Comparison of ENCODE assay signal across 11 cellular contexts in genomic region chr13:89401209-89401810, GRCh38.
DNase-seq lines count a peak whose midpoint lies in the region; ATAC-seq and TF ChIP-seq lines count a peak whose summit lies in the region.
"Had no signal": no experiment of that assay in that cellular context is flagged by ENCODE, and none has a peak within 500 bp of the region (broad histone marks: within the 10 kb centered on the region; RNA-seq: fewer than 3 reads in every experiment).

No MANE protein-coding gene starts in this region.

- no peaks in the 10 kb centered on the region for H3K27me3 ChIP-seq in fibroblast of lung (ENCODE audit: control insufficient read depth, insufficient read depth, low read length)

- ATAC-seq in sciatic nerve (peak; percentile 66), GM18868 (IDR thresholded peaks at IDR 0.05; ENCODE audit: unreplicated experiment) (no peak)
- ATAC-seq: activated naive CD8-positive, alpha-beta T cell treated with anti-CD3 and anti-CD28 coated beads, Interleukin-2, amount 50 U/mL, for 24 hours had no signal

- H3K36me3 ChIP-seq in fibroblast of lung (ENCODE audit: control insufficient read depth, insufficient read depth, low read length), result no peaks in the 10 kb centered on the region

- no peak overlapping the region for H3K4me2 ChIP-seq in fibroblast of lung (ENCODE audit: extremely low read depth, insufficient read depth, low read length)

- no peaks in the 10 kb centered on the region for H3K4me1 ChIP-seq in fibroblast of lung (ENCODE audit: control insufficient read depth, extremely low read depth, insufficient read depth, low read length)

- DNase-seq in HPDE6-E6E7 (ENCODE audit: extremely low spot score) (peak; percentile 16), SKM-1 (lab: John Stamatoyannopoulos, UW; ENCODE audit: unreplicated experiment) (peak; percentile 22), fibroblast of lung (ENCODE audit: low read depth in 2 of 2) (peak; percentile 74 to 87), sciatic nerve (ENCODE audit: low spot score) (no peak), NCI-H2029 (lab: John Stamatoyannopoulos, UW) (no peak)
- no peak for DNase-seq in activated CD4-positive, alpha-beta T cell treated with anti-CD3 and anti-CD28 coated beads, Interleukin-2, amount 50 U/mL, for 4 hours
- DNase-seq in stimulated activated CD8-positive, alpha-beta memory T cell treated with anti-CD3 and anti-CD28 coated beads, Interleukin-4, amount 100 ng/mL, for 48 hours, result no peak
- DNase-seq: activated naive CD8-positive, alpha-beta T cell treated with anti-CD3 and anti-CD28 coated beads, Interleukin-2, amount 50 U/mL, for 24 hours; stimulated activated CD4-positive, alpha-beta T cell treated with anti-CD3 and anti-CD28 coated beads, Interleukin-15, amount 100 ng/mL, for 24 hours; T-helper 9 cell had no signal

- no peaks in the 10 kb centered on the region for H4K20me1 ChIP-seq in fibroblast of lung (ENCODE audit: control insufficient read depth, extremely low read depth, insufficient read depth, low read length)

- H3K9me3 ChIP-seq in fibroblast of lung (ENCODE audit: control insufficient read depth, insufficient read depth, low read depth, low read length), result no peaks in the 10 kb centered on the region

- H3K79me2 ChIP-seq in fibroblast of lung (ENCODE audit: control insufficient read depth, insufficient read depth, low read length), result no peaks in the 10 kb centered on the region

- TF ChIP-seq CTCF in fibroblast of lung (conservative IDR thresholded peaks at IDR 0.05 in 1 of 2, IDR thresholded peaks at IDR 0.05 in 1 of 2; ENCODE audit: low read depth in 1 of 2, low read length in 2 of 2), result no peak

- peak overlapping the region; percentile 41 for H2AFZ ChIP-seq in fibroblast of lung (ENCODE audit: low read length)

- H3K27ac ChIP-seq in fibroblast of lung (ENCODE audit: insufficient read depth, low read length), result peak overlapping the region; percentile 27

- intact Hi-C loops in sciatic nerve (cut with DNase I), result no loop called here

- H3K9ac ChIP-seq in fibroblast of lung (ENCODE audit: insufficient read depth, low read length), result no peak overlapping the region

- no peak overlapping the region for H3K4me3 ChIP-seq in fibroblast of lung (replicated peaks in 1 of 4; ENCODE audit: control extremely low read depth in 1 of 4, insufficient read depth in 1 of 4, low read depth in 3 of 4, low read length in 4 of 4)

Comparison
In these comparisons a context has a peak if more than half of its experiments do, and no peak if none do; other contexts are left out.
1. DNase-seq: peak in HPDE6-E6E7 (single experiment), SKM-1 (single experiment) and fibroblast of lung (2 of 2); none in sciatic nerve (single experiment), activated CD4-positive, alpha-beta T cell treated with anti-CD3 and anti-CD28 coated beads, Interleukin-2, amount 50 U/mL, for 4 hours (0 of 2), stimulated activated CD8-positive, alpha-beta memory T cell treated with anti-CD3 and anti-CD28 coated beads, Interleukin-4, amount 100 ng/mL, for 48 hours (single experiment) and NCI-H2029 (single experiment).